ENCODE assay signal across 1 cellular context in genomic region chr6:158042245-158042798, GRCh38.
TF ChIP-seq lines count a peak whose summit lies in the region.

No MANE protein-coding gene starts in this region.

TF ChIP-seq in K562, 482 proteins besides CTCF, POLR2A, EP300 and RAD21 (continued from another document and continues in another):
- TF ChIP-seq RREB1 (CRISPR knock-in tag; IDR thresholded peaks at IDR 0.05) = 0 out of 2 replicates have a peak, but pooled peaks have one; percentile 69
- TF ChIP-seq HDAC1 (IDR thresholded peaks at IDR 0.05) = peak in 1 of 2 experiments; percentile 57; a peak in 1 of 4 replicates
- TF ChIP-seq MEIS2 (IDR thresholded peaks at IDR 0.05; ENCODE audit: partially characterized antibody) = peak; percentile 9
- TF ChIP-seq, protein P1, sequence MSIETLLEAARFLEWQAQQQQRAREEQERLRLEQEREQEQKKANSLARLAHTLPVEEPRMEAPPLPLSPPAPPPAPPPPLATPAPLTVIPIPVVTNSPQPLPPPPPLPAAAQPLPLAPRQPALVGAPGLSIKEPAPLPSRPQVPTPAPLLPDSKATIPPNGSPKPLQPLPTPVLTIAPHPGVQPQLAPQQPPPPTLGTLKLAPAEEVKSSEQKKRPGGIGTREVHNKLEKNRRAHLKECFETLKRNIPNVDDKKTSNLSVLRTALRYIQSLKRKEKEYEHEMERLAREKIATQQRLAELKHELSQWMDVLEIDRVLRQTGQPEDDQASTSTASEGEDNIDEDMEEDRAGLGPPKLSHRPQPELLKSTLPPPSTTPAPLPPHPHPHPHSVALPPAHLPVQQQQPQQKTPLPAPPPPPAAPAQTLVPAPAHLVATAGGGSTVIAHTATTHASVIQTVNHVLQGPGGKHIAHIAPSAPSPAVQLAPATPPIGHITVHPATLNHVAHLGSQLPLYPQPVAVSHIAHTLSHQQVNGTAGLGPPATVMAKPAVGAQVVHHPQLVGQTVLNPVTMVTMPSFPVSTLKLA (conservative IDR thresholded peaks at IDR 0.05) = peak in 1 of 2 experiments; percentile 61; a peak in 1 of 4 replicates
- TF ChIP-seq RB1 (IDR thresholded peaks at IDR 0.05; ENCODE audit: low read depth) = peak; percentile 32; the same call in 1 of the 2 replicates
- 0 out of 2 replicates have a peak, but pooled peaks have one; percentile 18 for TF ChIP-seq FOXJ2 (tag; IDR thresholded peaks at IDR 0.05)
- TF ChIP-seq TBL1XR1 (IDR thresholded peaks at IDR 0.05; ENCODE audit: low read length in 2 of 2) = no peak
- TF ChIP-seq, protein P2, sequence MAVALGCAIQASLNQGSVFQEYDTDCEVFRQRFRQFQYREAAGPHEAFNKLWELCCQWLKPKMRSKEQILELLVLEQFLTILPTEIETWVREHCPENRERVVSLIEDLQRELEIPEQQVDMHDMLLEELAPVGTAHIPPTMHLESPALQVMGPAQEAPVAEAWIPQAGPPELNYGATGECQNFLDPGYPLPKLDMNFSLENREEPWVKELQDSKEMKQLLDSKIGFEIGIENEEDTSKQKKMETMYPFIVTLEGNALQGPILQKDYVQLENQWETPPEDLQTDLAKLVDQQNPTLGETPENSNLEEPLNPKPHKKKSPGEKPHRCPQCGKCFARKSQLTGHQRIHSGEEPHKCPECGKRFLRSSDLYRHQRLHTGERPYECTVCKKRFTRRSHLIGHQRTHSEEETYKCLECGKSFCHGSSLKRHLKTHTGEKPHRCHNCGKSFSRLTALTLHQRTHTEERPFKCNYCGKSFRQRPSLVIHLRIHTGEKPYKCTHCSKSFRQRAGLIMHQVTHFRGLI (CRISPR knock-in tag; IDR thresholded peaks at IDR 0.05) = peak; percentile 70; the same call in 1 of the 2 replicates
- peak in 1 of 2 experiments; percentile 74; a peak in 1 of 4 replicates for TF ChIP-seq SRF (CRISPR knock-in tag; IDR thresholded peaks at IDR 0.05)
- no peak for TF ChIP-seq RBM14 (IDR thresholded peaks at IDR 0.05; ENCODE audit: borderline replicate concordance, insufficient read depth, low read depth, low read length)
- 0 out of 2 replicates have a peak, but pooled peaks have one; percentile 73 for TF ChIP-seq GATAD2A (IDR thresholded peaks at IDR 0.05)
- TF ChIP-seq ETS2 (tag; IDR thresholded peaks at IDR 0.05; ENCODE audit: borderline replicate concordance, poor library complexity, severe bottlenecking) = no peak
- peak; percentile 90; the same call in 1 of the 2 replicates for TF ChIP-seq HDGF (IDR thresholded peaks at IDR 0.05)
- TF ChIP-seq ZNF263 (CRISPR knock-in tag; IDR thresholded peaks at IDR 0.05; ENCODE audit: borderline replicate concordance) = peak; percentile 60; the same call in 1 of the 2 replicates
- peak; percentile 39; the same call in 1 of the 2 replicates for TF ChIP-seq MEF2D (tag; conservative IDR thresholded peaks at IDR 0.05; ENCODE audit: low read depth)
- TF ChIP-seq, protein P3, sequence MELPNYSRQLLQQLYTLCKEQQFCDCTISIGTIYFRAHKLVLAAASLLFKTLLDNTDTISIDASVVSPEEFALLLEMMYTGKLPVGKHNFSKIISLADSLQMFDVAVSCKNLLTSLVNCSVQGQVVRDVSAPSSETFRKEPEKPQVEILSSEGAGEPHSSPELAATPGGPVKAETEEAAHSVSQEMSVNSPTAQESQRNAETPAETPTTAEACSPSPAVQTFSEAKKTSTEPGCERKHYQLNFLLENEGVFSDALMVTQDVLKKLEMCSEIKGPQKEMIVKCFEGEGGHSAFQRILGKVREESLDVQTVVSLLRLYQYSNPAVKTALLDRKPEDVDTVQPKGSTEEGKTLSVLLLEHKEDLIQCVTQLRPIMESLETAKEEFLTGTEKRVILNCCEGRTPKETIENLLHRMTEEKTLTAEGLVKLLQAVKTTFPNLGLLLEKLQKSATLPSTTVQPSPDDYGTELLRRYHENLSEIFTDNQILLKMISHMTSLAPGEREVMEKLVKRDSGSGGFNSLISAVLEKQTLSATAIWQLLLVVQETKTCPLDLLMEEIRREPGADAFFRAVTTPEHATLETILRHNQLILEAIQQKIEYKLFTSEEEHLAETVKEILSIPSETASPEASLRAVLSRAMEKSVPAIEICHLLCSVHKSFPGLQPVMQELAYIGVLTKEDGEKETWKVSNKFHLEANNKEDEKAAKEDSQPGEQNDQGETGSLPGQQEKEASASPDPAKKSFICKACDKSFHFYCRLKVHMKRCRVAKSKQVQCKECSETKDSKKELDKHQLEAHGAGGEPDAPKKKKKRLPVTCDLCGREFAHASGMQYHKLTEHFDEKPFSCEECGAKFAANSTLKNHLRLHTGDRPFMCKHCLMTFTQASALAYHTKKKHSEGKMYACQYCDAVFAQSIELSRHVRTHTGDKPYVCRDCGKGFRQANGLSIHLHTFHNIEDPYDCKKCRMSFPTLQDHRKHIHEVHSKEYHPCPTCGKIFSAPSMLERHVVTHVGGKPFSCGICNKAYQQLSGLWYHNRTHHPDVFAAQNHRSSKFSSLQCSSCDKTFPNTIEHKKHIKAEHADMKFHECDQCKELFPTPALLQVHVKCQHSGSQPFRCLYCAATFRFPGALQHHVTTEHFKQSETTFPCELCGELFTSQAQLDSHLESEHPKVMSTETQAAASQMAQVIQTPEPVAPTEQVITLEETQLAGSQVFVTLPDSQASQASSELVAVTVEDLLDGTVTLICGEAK (IDR thresholded peaks at IDR 0.05) = 0 out of 2 replicates have a peak, but pooled peaks have one; percentile 45
- TF ChIP-seq, protein P3 (CRISPR knock-in tag; IDR thresholded peaks at IDR 0.05) = no peak
- TF ChIP-seq HDAC6 (IDR thresholded peaks at IDR 0.05; ENCODE audit: low read depth, low read length) = no peak
- peak; percentile 74 for TF ChIP-seq ZFP91 (CRISPR knock-in tag; IDR thresholded peaks at IDR 0.05)
- TF ChIP-seq RCOR1 (IDR thresholded peaks at IDR 0.05; ENCODE audit: borderline replicate concordance in 1 of 2, low read depth in 2 of 2, low read length in 2 of 2) = peak in 1 of 2 experiments; percentile 80; a peak in 2 of 4 replicates
- TF ChIP-seq ZNF134 (CRISPR knock-in tag; conservative IDR thresholded peaks at IDR 0.05) = peak; percentile 68; the same call in 1 of the 2 replicates
- 0 out of 2 replicates have a peak, but pooled peaks have one; percentile 50 for TF ChIP-seq THRB (CRISPR knock-in tag; conservative IDR thresholded peaks at IDR 0.05)
- peak; percentile 94 for TF ChIP-seq CTBP1 (IDR thresholded peaks at IDR 0.05; ENCODE audit: borderline replicate concordance)
- TF ChIP-seq EHMT2 (IDR thresholded peaks at IDR 0.05) = no peak
- no peak; the same call in 1 of the 2 replicates for TF ChIP-seq ZBTB2 (IDR thresholded peaks at IDR 0.05)
- TF ChIP-seq MYC (IDR thresholded peaks at IDR 0.05; ENCODE audit: low read depth, low read length) = 0 out of 2 replicates have a peak, but pooled peaks have one; percentile 30
- TF ChIP-seq MYC (CRISPR knock-in tag; IDR thresholded peaks at IDR 0.05; ENCODE audit: borderline replicate concordance, low read depth) = no peak
- TF ChIP-seq CBFA2T3 (IDR thresholded peaks at IDR 0.05) = peak; percentile 56
- TF ChIP-seq SMARCC2 (IDR thresholded peaks at IDR 0.05; ENCODE audit: low read depth) = peak; percentile 69; the same call in 1 of the 2 replicates
- TF ChIP-seq NR2C2 (CRISPR knock-in tag; IDR thresholded peaks at IDR 0.05) = peak; percentile 50; the same call in 1 of the 2 replicates
- TF ChIP-seq NR2C2 (tag; IDR thresholded peaks at IDR 0.05) = peak; percentile 65
- peak; percentile 67; the same call in 1 of the 2 replicates for TF ChIP-seq ZNF197 (CRISPR knock-in tag; IDR thresholded peaks at IDR 0.05; ENCODE audit: low read depth)
